19 cellular contexts compared by ENCODE assay signal in the genomic region with DNA sequence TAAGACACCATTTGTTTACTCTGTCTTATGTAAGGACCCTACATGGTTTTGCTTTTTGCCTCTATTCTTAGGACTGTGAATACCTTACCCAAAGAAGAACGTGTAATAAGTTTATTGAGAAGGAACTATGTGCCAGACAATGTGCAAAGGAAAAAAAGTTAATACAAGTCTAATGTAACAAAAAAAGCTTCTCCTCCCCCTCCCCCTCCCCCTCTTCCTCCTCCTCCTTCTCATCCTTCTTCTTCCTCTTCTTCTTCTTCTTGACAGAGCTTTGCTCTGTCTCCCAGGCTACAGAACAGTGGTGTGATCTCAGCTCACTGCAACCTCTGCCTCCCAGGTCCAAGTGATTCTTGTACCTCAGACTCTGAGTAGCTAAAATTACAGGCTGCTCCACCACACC. TPM values are rescaled to one million over a fixed set of nuclear protein-coding genes. Genes with fewer than 3 reads are reported as not detected.
DNase-seq lines count a peak whose midpoint lies in the region; ATAC-seq and TF ChIP-seq lines count a peak whose summit lies in the region.
"Had no signal": no experiment of that assay in that cellular context is flagged by ENCODE, and none has a peak within 500 bp of the region (broad histone marks: within the 10 kb centered on the region; RNA-seq: fewer than 3 reads in every experiment).

No MANE protein-coding gene starts in this region.

- CTCF ChIA-PET in MCF 10A (lab: Yijun Ruan, JAX): interaction anchor here (0.6 to 11.3 kb wide), 9 partner anchors 11 to 260 kb away, joined by 3 to 235 read pairs (median 3); no protein-coding TSS in a partner anchor

- POLR2A ChIA-PET in MCF 10A (lab: Yijun Ruan, JAX): interaction anchor here (0.6 to 0.9 kb wide), 3 partner anchors 9 to 103 kb away, joined by 3 read pairs; no protein-coding TSS in a partner anchor

- ATAC-seq in GM19455 (IDR thresholded peaks at IDR 0.05; ENCODE audit: unreplicated experiment) (no peak), GM18861 (IDR thresholded peaks at IDR 0.05; ENCODE audit: unreplicated experiment) (no peak)
- ATAC-seq: A549, GM23338, HCT116 had no signal

- peak overlapping the region; percentile 53 to 68 for H3K27ac ChIP-seq in breast epithelium
- H3K27ac ChIP-seq: A549 had no signal

- H3K27me3 ChIP-seq in breast epithelium: no peaks in the 10 kb centered on the region

- H3K9me3 ChIP-seq in breast epithelium: no peaks in the 10 kb centered on the region
- H3K9me3 ChIP-seq: A549 had no signal

- H3K9me3 Mint-ChIP-seq in MCF 10A (ENCODE audit: unreplicated experiment) (no peaks in the 10 kb centered on the region), nephron (no peaks in the 10 kb centered on the region)
- no peaks in the 10 kb centered on the region for H3K9me3 Mint-ChIP-seq in dendritic cell treated with granulocyte-macrophage colony-stimulating factor and Interleukin-4, amounts not matched to agents 40 ng/mL and 50 ng/mL, for 4 days
- H3K9me3 Mint-ChIP-seq: GM23338, H9 had no signal

- H3K36me3 Mint-ChIP-seq in MCF 10A (ENCODE audit: insufficient read depth, unreplicated experiment) (no peaks in the 10 kb centered on the region), nephron (ENCODE audit: low read depth) (no peaks in the 10 kb centered on the region)
- no peaks in the 10 kb centered on the region for H3K36me3 Mint-ChIP-seq in dendritic cell treated with granulocyte-macrophage colony-stimulating factor and Interleukin-4, amounts not matched to agents 40 ng/mL and 50 ng/mL, for 4 days (ENCODE audit: low read depth)
- H3K36me3 Mint-ChIP-seq: CD4-positive, alpha-beta memory T cell had no signal

- H3K4me3 ChIP-seq in breast epithelium: no peak overlapping the region
- H3K4me3 ChIP-seq: A549, GM23338 had no signal

- intact Hi-C loops in breast epithelium (cut with DNase I; ENCODE audit: low total_unique reads) (no loop called here), MCF 10A (cut with micrococcal nuclease) (no loop called here)
- intact Hi-C loops in dendritic cell treated with granulocyte-macrophage colony-stimulating factor and Interleukin-4, amounts not matched to agents 40 ng/mL and 50 ng/mL, for 4 days (cut with micrococcal nuclease): no loop called here

- H3K27ac Mint-ChIP-seq in MCF 10A (ENCODE audit: low read depth, unreplicated experiment) (no peak overlapping the region), nephron (peak overlapping the region; percentile 39 to 96 (median 88))
- H3K27ac Mint-ChIP-seq in dendritic cell treated with granulocyte-macrophage colony-stimulating factor and Interleukin-4, amounts not matched to agents 40 ng/mL and 50 ng/mL, for 4 days: peak overlapping the region; percentile 65
- H3K27ac Mint-ChIP-seq: GM23338, H9 had no signal

- no peak for TF ChIP-seq POLR2A in breast epithelium (IDR thresholded peaks at IDR 0.05)

- BruUV-seq in MCF 10A (replicated peaks; lab: Mats Ljungman, UMichigan): no TSS peak

- no peaks in the 10 kb centered on the region for H3K36me3 ChIP-seq in breast epithelium

- TF ChIP-seq CTCF in breast epithelium (IDR thresholded peaks at IDR 0.05) (no peak), MCF 10A (IDR thresholded peaks at IDR 0.05; ENCODE audit: unreplicated experiment) (no peak), nephron (IDR thresholded peaks at IDR 0.05; ENCODE audit: unreplicated experiment in 3 of 3) (no peak)

- DNase-seq in breast epithelium (ENCODE audit: low spot score in 2 of 2): no peak
- no peak for DNase-seq in MCF 10A (ENCODE audit: unreplicated experiment)
- no peak for DNase-seq in stimulated activated CD8-positive, alpha-beta memory T cell treated with anti-CD3 and anti-CD28 coated beads, Interleukin-4, amount 100 ng/mL, for 48 hours
- DNase-seq: 8988T; C1 segment of cervical spinal cord; Calu3; CD4-positive, alpha-beta memory T cell; COR-L47; DMS53; DMS79 treated with DMSO at 0.1 percent for 48 hours; GF-D8; H9 had no signal

- no peaks in the 10 kb centered on the region for H3K4me1 ChIP-seq in breast epithelium

- no peaks in the 10 kb centered on the region for H3K27me3 Mint-ChIP-seq in MCF 10A (ENCODE audit: insufficient read depth, unreplicated experiment)
- peaks cover 2% of the 10 kb centered on the region for H3K27me3 Mint-ChIP-seq in dendritic cell treated with granulocyte-macrophage colony-stimulating factor and Interleukin-4, amounts not matched to agents 40 ng/mL and 50 ng/mL, for 4 days
- H3K27me3 Mint-ChIP-seq in nephron (ENCODE audit: low read depth): peaks cover 10% of the 10 kb centered on the region

- H3K4me1 Mint-ChIP-seq in MCF 10A (ENCODE audit: insufficient read depth, unreplicated experiment): peaks cover 6% of the 10 kb centered on the region
- H3K4me1 Mint-ChIP-seq in dendritic cell treated with granulocyte-macrophage colony-stimulating factor and Interleukin-4, amounts not matched to agents 40 ng/mL and 50 ng/mL, for 4 days (ENCODE audit: low read depth): peaks cover 30% of the 10 kb centered on the region
- peaks cover 16% of the 10 kb centered on the region for H3K4me1 Mint-ChIP-seq in nephron
- H3K4me1 Mint-ChIP-seq: CD4-positive, alpha-beta memory T cell had no signal

- H3K4me3 Mint-ChIP-seq in MCF 10A (ENCODE audit: unreplicated experiment) (no peak overlapping the region), nephron (no peak overlapping the region)
- H3K4me3 Mint-ChIP-seq in dendritic cell treated with granulocyte-macrophage colony-stimulating factor and Interleukin-4, amounts not matched to agents 40 ng/mL and 50 ng/mL, for 4 days: no peak overlapping the region
- H3K4me3 Mint-ChIP-seq: CD4-positive, alpha-beta memory T cell; GM23338; H9 had no signal

RNA-seq across cellular contexts. Expression of gene MITF, which starts 50.9 kb away (rescaled TPM):
- 10 to 100 TPM; 23.3 to 45.8 (median 25.6) TPM for total RNA-seq in breast epithelium
- total RNA-seq in MCF 10A (2022): 7.4 and 16.1 TPM in 2 replicates
